In the genomic region with DNA sequence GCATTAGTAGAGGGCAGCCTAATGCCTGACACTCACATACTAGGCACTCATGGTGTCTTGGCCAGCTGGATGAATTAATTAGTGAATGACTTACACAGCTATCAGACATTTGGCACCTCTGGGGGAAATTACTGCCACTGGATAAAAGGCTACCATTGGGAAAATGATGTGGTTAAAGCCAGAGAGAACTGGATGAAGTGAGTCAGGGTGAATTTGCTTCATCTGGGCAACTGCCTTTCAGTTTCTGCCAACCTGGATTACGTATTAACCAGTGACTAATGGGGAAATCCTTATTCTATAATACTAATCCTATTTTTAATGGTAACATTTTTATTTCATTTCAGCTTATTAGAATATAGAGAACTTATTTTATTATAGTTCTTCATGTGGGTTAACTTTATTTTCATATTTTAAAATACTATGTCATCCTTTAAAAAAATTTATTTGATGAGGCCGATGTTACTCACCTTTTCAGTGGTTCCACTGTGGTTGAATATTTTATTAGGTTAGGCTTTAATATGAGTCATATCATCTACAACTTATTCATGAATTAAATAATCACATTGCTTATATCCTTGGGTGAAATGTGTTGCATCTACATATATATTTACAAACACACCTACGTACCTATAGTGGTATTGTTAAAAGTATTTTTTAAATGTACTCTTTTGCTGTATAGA, we compare ENCODE assay signal across 1 cellular context.
TF ChIP-seq lines count a peak whose summit lies in the region.

No MANE protein-coding gene starts in this region.

TF ChIP-seq in GM23338, 12 proteins besides CTCF, POLR2A, EP300 and RAD21 (continued from another document):
- TF ChIP-seq, protein P1, sequence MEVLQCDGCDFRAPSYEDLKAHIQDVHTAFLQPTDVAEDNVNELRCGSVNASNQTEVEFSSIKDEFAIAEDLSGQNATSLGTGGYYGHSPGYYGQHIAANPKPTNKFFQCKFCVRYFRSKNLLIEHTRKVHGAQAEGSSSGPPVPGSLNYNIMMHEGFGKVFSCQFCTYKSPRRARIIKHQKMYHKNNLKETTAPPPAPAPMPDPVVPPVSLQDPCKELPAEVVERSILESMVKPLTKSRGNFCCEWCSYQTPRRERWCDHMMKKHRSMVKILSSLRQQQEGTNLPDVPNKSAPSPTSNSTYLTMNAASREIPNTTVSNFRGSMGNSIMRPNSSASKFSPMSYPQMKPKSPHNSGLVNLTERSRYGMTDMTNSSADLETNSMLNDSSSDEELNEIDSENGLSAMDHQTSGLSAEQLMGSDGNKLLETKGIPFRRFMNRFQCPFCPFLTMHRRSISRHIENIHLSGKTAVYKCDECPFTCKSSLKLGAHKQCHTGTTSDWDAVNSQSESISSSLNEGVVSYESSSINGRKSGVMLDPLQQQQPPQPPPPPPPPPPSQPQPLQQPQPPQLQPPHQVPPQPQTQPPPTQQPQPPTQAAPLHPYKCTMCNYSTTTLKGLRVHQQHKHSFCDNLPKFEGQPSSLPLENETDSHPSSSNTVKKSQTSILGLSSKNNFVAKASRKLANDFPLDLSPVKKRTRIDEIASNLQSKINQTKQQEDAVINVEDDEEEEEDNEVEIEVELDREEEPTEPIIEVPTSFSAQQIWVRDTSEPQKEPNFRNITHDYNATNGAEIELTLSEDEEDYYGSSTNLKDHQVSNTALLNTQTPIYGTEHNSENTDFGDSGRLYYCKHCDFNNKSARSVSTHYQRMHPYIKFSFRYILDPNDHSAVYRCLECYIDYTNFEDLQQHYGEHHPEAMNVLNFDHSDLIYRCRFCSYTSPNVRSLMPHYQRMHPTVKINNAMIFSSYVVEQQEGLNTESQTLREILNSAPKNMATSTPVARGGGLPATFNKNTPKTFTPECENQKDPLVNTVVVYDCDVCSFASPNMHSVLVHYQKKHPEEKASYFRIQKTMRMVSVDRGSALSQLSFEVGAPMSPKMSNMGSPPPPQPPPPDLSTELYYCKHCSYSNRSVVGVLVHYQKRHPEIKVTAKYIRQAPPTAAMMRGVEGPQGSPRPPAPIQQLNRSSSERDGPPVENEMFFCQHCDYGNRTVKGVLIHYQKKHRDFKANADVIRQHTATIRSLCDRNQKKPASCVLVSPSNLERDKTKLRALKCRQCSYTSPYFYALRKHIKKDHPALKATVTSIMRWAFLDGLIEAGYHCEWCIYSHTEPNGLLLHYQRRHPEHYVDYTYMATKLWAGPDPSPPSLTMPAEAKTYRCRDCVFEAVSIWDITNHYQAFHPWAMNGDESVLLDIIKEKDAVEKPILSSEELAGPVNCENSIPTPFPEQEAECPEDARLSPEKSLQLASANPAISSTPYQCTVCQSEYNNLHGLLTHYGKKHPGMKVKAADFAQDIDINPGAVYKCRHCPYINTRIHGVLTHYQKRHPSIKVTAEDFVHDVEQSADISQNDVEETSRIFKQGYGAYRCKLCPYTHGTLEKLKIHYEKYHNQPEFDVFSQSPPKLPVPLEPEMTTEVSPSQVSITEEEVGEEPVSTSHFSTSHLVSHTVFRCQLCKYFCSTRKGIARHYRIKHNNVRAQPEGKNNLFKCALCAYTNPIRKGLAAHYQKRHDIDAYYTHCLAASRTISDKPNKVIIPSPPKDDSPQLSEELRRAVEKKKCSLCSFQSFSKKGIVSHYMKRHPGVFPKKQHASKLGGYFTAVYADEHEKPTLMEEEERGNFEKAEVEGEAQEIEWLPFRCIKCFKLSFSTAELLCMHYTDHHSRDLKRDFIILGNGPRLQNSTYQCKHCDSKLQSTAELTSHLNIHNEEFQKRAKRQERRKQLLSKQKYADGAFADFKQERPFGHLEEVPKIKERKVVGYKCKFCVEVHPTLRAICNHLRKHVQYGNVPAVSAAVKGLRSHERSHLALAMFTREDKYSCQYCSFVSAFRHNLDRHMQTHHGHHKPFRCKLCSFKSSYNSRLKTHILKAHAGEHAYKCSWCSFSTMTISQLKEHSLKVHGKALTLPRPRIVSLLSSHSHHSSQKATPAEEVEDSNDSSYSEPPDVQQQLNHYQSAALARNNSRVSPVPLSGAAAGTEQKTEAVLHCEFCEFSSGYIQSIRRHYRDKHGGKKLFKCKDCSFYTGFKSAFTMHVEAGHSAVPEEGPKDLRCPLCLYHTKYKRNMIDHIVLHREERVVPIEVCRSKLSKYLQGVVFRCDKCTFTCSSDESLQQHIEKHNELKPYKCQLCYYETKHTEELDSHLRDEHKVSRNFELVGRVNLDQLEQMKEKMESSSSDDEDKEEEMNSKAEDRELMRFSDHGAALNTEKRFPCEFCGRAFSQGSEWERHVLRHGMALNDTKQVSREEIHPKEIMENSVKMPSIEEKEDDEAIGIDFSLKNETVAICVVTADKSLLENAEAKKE (CRISPR knock-in tag; IDR thresholded peaks at IDR 0.05): no peak
- TF ChIP-seq STAT1 (IDR thresholded peaks at IDR 0.05; ENCODE audit: unreplicated experiment) (no peak), ZNF114 (CRISPR knock-in tag; IDR thresholded peaks at IDR 0.05) (no peak), ZNF331 (CRISPR knock-in tag; IDR thresholded peaks at IDR 0.05; ENCODE audit: low read depth) (no peak), EZH2phosphoT487 (IDR thresholded peaks at IDR 0.05; ENCODE audit: unreplicated experiment) (no peak), JUNB (IDR thresholded peaks at IDR 0.05; ENCODE audit: unreplicated experiment) (no peak), CREB1 (CRISPR knock-in tag; IDR thresholded peaks at IDR 0.05; ENCODE audit: low read depth) (no peak), EZH2 (IDR thresholded peaks at IDR 0.05; ENCODE audit: low read depth, unreplicated experiment) (no peak)
- TF ChIP-seq, protein P2, sequence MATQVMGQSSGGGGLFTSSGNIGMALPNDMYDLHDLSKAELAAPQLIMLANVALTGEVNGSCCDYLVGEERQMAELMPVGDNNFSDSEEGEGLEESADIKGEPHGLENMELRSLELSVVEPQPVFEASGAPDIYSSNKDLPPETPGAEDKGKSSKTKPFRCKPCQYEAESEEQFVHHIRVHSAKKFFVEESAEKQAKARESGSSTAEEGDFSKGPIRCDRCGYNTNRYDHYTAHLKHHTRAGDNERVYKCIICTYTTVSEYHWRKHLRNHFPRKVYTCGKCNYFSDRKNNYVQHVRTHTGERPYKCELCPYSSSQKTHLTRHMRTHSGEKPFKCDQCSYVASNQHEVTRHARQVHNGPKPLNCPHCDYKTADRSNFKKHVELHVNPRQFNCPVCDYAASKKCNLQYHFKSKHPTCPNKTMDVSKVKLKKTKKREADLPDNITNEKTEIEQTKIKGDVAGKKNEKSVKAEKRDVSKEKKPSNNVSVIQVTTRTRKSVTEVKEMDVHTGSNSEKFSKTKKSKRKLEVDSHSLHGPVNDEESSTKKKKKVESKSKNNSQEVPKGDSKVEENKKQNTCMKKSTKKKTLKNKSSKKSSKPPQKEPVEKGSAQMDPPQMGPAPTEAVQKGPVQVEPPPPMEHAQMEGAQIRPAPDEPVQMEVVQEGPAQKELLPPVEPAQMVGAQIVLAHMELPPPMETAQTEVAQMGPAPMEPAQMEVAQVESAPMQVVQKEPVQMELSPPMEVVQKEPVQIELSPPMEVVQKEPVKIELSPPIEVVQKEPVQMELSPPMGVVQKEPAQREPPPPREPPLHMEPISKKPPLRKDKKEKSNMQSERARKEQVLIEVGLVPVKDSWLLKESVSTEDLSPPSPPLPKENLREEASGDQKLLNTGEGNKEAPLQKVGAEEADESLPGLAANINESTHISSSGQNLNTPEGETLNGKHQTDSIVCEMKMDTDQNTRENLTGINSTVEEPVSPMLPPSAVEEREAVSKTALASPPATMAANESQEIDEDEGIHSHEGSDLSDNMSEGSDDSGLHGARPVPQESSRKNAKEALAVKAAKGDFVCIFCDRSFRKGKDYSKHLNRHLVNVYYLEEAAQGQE (IDR thresholded peaks at IDR 0.05; ENCODE audit: unreplicated experiment): no peak
- TF ChIP-seq, protein P3, sequence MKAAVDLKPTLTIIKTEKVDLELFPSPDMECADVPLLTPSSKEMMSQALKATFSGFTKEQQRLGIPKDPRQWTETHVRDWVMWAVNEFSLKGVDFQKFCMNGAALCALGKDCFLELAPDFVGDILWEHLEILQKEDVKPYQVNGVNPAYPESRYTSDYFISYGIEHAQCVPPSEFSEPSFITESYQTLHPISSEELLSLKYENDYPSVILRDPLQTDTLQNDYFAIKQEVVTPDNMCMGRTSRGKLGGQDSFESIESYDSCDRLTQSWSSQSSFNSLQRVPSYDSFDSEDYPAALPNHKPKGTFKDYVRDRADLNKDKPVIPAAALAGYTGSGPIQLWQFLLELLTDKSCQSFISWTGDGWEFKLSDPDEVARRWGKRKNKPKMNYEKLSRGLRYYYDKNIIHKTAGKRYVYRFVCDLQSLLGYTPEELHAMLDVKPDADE (IDR thresholded peaks at IDR 0.05): no peak
